Comparison of ENCODE assay signal across 11 cellular contexts in genomic region chrX:136176399-136176825, GRCh38. TPM values are rescaled to one million over a fixed set of nuclear protein-coding genes. Genes with fewer than 3 reads are reported as not detected.
A peak's percentile ranks its signal among the peaks of the same experiment; 100 is the strongest.
DNase-seq lines count a peak whose midpoint lies in the region; ATAC-seq and TF ChIP-seq lines count a peak whose summit lies in the region.
"Had no signal": no experiment of that assay in that cellular context is flagged by ENCODE, and none has a peak within 500 bp of the region (broad histone marks: within the 10 kb centered on the region; RNA-seq: fewer than 3 reads in every experiment).

No MANE protein-coding gene starts in this region.

- H2BK15ac ChIP-seq in neuronal stem cell (ENCODE audit: low read length), result no peak overlapping the region

- H4K8ac ChIP-seq in neuronal stem cell (ENCODE audit: low read depth, low read length), result no peak overlapping the region

- H3K9me3 ChIP-seq in ovary (no peaks in the 10 kb centered on the region), neuronal stem cell (replicated peaks in 1 of 2; ENCODE audit: control insufficient read depth in 2 of 2, insufficient read depth in 1 of 2, low read depth in 1 of 2, low read length in 2 of 2) (no peaks in the 10 kb centered on the region)

- H3K27me3 ChIP-seq in ovary (no peaks in the 10 kb centered on the region), neuronal stem cell (ENCODE audit: control insufficient read depth in 3 of 3, insufficient read depth in 3 of 3, low read depth in 1 of 3, low read length in 3 of 3) (no peaks in the 10 kb centered on the region)

- H3K4ac ChIP-seq in neuronal stem cell (ENCODE audit: low read length), result no peak overlapping the region

- H3K4me3 ChIP-seq in AG09309 (ENCODE audit: control insufficient read depth, low read depth, low read length) (no peak overlapping the region), ovary (no peak overlapping the region), neuronal stem cell (ENCODE audit: low read length in 2 of 2) (no peak overlapping the region)

- H3K36me3 ChIP-seq in ovary (no peaks in the 10 kb centered on the region), neuronal stem cell (replicated peaks in 1 of 2; ENCODE audit: control insufficient read depth in 2 of 2, insufficient read depth in 2 of 2, low read length in 2 of 2) (no peaks in the 10 kb centered on the region)

- peak; percentile 66 for DNase-seq in AG09309 (ENCODE audit: low read depth)
- DNase-seq in fibroblast of the conjunctiva (ENCODE audit: low read depth), result peak; percentile 92
- DNase-seq in ovary, result peak in 3 of 5 donors; percentile 24 to 67 (median 33)
- DNase-seq in NCI-H1694 (lab: John Stamatoyannopoulos, UW), result no peak
- no peak for DNase-seq in neuronal stem cell (ENCODE audit: low spot score)
- no peak for DNase-seq in NCI-H526 (lab: John Stamatoyannopoulos, UW)
- DNase-seq: NCI-H510A treated with DMSO at 0.1 percent for 48 hours had no signal

- intact Hi-C loops in ovary (cut with DNase I), result no loop called here

- H3K23ac ChIP-seq in neuronal stem cell (ENCODE audit: low read depth, low read length, poor library complexity), result no peak overlapping the region

- TF ChIP-seq CTCF in AG09309 (IDR thresholded peaks at IDR 0.05; ENCODE audit: control insufficient read depth, insufficient read depth, low read depth, low read length, missing control alignments), result no peak
- no peak for TF ChIP-seq CTCF in ovary (IDR thresholded peaks at IDR 0.05)

- H3K9ac ChIP-seq in neuronal stem cell (ENCODE audit: low read depth, low read length, poor library complexity), result no peak overlapping the region

- no peak overlapping the region for H2BK120ac ChIP-seq in neuronal stem cell (ENCODE audit: low read depth, low read length)

- no peaks in the 10 kb centered on the region for H3K79me1 ChIP-seq in neuronal stem cell (ENCODE audit: low read depth, low read length)

- no peak overlapping the region for H3K18ac ChIP-seq in neuronal stem cell (ENCODE audit: low read length)

- peak; percentile 82 for TF ChIP-seq EP300 in ovary (IDR thresholded peaks at IDR 0.05)

- no peak overlapping the region for H4K91ac ChIP-seq in neuronal stem cell (ENCODE audit: low read depth, low read length, poor library complexity)

- WGBS in ovary, 3 donors, result 20 to 22% (median 21%) methylated on average over 2 of the region's 2 CpGs
- no CpG with 5 or more reads among the region's 2 CpGs for WGBS in neuronal stem cell (ENCODE audit: extremely low coverage in 2 of 2, insufficient read length in 2 of 2, insufficient replicate concordance in 1 of 2), 2 donors

- H2AFZ ChIP-seq in neuronal stem cell (ENCODE audit: low read length), result no peak overlapping the region

- peak overlapping the region; percentile 49 to 59 for H3K27ac ChIP-seq in ovary
- H3K27ac ChIP-seq in neuronal stem cell (replicated peaks; ENCODE audit: low read length), result no peak overlapping the region

- H3K4me1 ChIP-seq in ovary (ENCODE audit: insufficient read depth) (no peaks in the 10 kb centered on the region), neuronal stem cell (ENCODE audit: control insufficient read depth in 2 of 2, insufficient read depth in 1 of 2, low read depth in 1 of 2, low read length in 2 of 2) (no peaks in the 10 kb centered on the region)

- TF ChIP-seq POLR2A in ovary (IDR thresholded peaks at IDR 0.05), result no peak

- no peak overlapping the region for H3K14ac ChIP-seq in neuronal stem cell (ENCODE audit: low read length)

- no peak overlapping the region for H2BK12ac ChIP-seq in neuronal stem cell (ENCODE audit: low read length)

- H2AK5ac ChIP-seq in neuronal stem cell (ENCODE audit: low read depth, low read length), result no peak overlapping the region

- no peak overlapping the region for H3K4me2 ChIP-seq in neuronal stem cell (ENCODE audit: insufficient read depth, low read length, poor library complexity, severe bottlenecking)

- peak; percentile 86 for ATAC-seq in SK-N-SH treated with all-trans-retinoic acid at 6 μM for 48 hours
- no peak for ATAC-seq in GM18517 (IDR thresholded peaks at IDR 0.05; ENCODE audit: unreplicated experiment)
- ATAC-seq: activated T-helper 17 cell treated with anti-CD3 and anti-CD28 coated beads, Interleukin-2, amount 50 U/mL, for 72 hours; esophagus mucosa had no signal

- no peak overlapping the region for H2BK5ac ChIP-seq in neuronal stem cell (ENCODE audit: low read length)

TF ChIP-seq in SK-N-SH treated with all-trans-retinoic acid at 6 μM for 48 hours, 23 proteins besides CTCF, POLR2A, EP300 and RAD21:
- TF ChIP-seq ISL1 (CRISPR knock-in tag; IDR thresholded peaks at IDR 0.05) (peak; percentile 50; the same call in 1 of the 2 replicates), ZNF565 (CRISPR knock-in tag; conservative IDR thresholded peaks at IDR 0.05; ENCODE audit: low read depth) (no peak)

RNA-seq across cellular contexts. Expression of gene FHL1, which starts 29.1 kb away (rescaled TPM):
- 100 to 1,000 TPM in 3 of 7 donors, 10 to 100 TPM in 4; 62.0 to 313 (median 98.5) TPM for total RNA-seq in ovary
- polyA plus RNA-seq in ovary, result 100 to 1,000 TPM in 1 of 2 donors, 10 to 100 TPM in 1; 97.0 to 508 TPM
- polyA plus RNA-seq in neuronal stem cell (2013, experiment 1 of 2), result 97.7 TPM
- polyA plus RNA-seq in neuronal stem cell (2013, experiment 2 of 2), result 104 TPM

Comparison
In these comparisons a context has a peak if more than half of its experiments do, and no peak if none do; other contexts are left out.
1. DNase-seq: peak in AG09309 (single experiment), fibroblast of the conjunctiva (single experiment) and ovary (3 of 5); none in NCI-H1694 (single experiment), neuronal stem cell (single experiment) and NCI-H526 (0 of 2).